ENCODE assay signal across 14 cellular contexts in genomic region chr2:187655001-187655400, GRCh38.
"Had no signal": no experiment of that assay in that cellular context is flagged by ENCODE, and none has a peak within 500 bp of the region (broad histone marks: within the 10 kb centered on the region; RNA-seq: fewer than 3 reads in every experiment).

No MANE protein-coding gene starts in this region.

- H3K4me1 ChIP-seq: adrenal gland, colonic mucosa, lower lobe of right lung, parathyroid adenoma, tibial nerve, vagina had no signal

- H3K27ac ChIP-seq: adrenal gland, colonic mucosa, lower lobe of right lung, parathyroid adenoma, tibial nerve, vagina had no signal

- H3K4me3 Mint-ChIP-seq: activated CD8-positive, alpha-beta T cell treated with anti-CD3 and anti-CD28 coated beads, Interleukin-2, amount 10 ng/mL, durations not matched to agents 7 days and 5 days; activated naive CD4-positive, alpha-beta T cell treated with anti-CD3 and anti-CD28 coated beads, Interleukin-2, amount 10 ng/mL, durations not matched to agents 7 days and 5 days; stimulated activated memory B cell treated with anti-CD40 and anti-IgM and Interleukin-4, amounts not matched to agents 10 μg/mL and 1 μg/mL and 100 μg/mL, for 72 hours had no signal

- H3K79me2 ChIP-seq: parathyroid adenoma had no signal

- H3K27ac Mint-ChIP-seq: activated CD8-positive, alpha-beta T cell treated with anti-CD3 and anti-CD28 coated beads, Interleukin-2, amount 10 ng/mL, durations not matched to agents 7 days and 5 days; activated naive CD4-positive, alpha-beta T cell treated with anti-CD3 and anti-CD28 coated beads, Interleukin-2, amount 10 ng/mL, durations not matched to agents 7 days and 5 days; stimulated activated memory B cell treated with anti-CD40 and anti-IgM and Interleukin-4, amounts not matched to agents 10 μg/mL and 1 μg/mL and 100 μg/mL, for 72 hours had no signal

- H3K27me3 ChIP-seq: adrenal gland, colonic mucosa, tibial nerve, vagina had no signal

- H3K36me3 Mint-ChIP-seq: activated naive CD4-positive, alpha-beta T cell treated with anti-CD3 and anti-CD28 coated beads, Interleukin-2, amount 10 ng/mL, durations not matched to agents 7 days and 5 days; stimulated activated memory B cell treated with anti-CD40 and anti-IgM and Interleukin-4, amounts not matched to agents 10 μg/mL and 1 μg/mL and 100 μg/mL, for 72 hours had no signal

- H3K4me2 ChIP-seq: smooth muscle cell had no signal

- H3K27me3 Mint-ChIP-seq: activated naive CD4-positive, alpha-beta T cell treated with anti-CD3 and anti-CD28 coated beads, Interleukin-2, amount 10 ng/mL, durations not matched to agents 7 days and 5 days; stimulated activated memory B cell treated with anti-CD40 and anti-IgM and Interleukin-4, amounts not matched to agents 10 μg/mL and 1 μg/mL and 100 μg/mL, for 72 hours had no signal

- H3K9me3 Mint-ChIP-seq: activated naive CD4-positive, alpha-beta T cell treated with anti-CD3 and anti-CD28 coated beads, Interleukin-2, amount 10 ng/mL, durations not matched to agents 7 days and 5 days; stimulated activated memory B cell treated with anti-CD40 and anti-IgM and Interleukin-4, amounts not matched to agents 10 μg/mL and 1 μg/mL and 100 μg/mL, for 72 hours had no signal

- H3K9me3 ChIP-seq: adrenal gland, colonic mucosa, lower lobe of right lung, tibial nerve, vagina had no signal

- H3K4me3 ChIP-seq: adrenal gland, colonic mucosa, lower lobe of right lung, smooth muscle cell, tibial nerve, vagina had no signal

- H3K9ac ChIP-seq: parathyroid adenoma had no signal

- H2AFZ ChIP-seq: parathyroid adenoma had no signal

- H3K4me1 Mint-ChIP-seq: activated naive CD4-positive, alpha-beta T cell treated with anti-CD3 and anti-CD28 coated beads, Interleukin-2, amount 10 ng/mL, durations not matched to agents 7 days and 5 days; stimulated activated memory B cell treated with anti-CD40 and anti-IgM and Interleukin-4, amounts not matched to agents 10 μg/mL and 1 μg/mL and 100 μg/mL, for 72 hours had no signal

- DNase-seq: activated CD4-positive, alpha-beta T cell treated with anti-CD3 and anti-CD28 coated beads for 48 hours; activated CD8-positive, alpha-beta memory T cell treated with anti-CD3 and anti-CD28 coated beads, Interleukin-2, amount 50 U/mL, for 48 hours; activated CD8-positive, alpha-beta T cell treated with anti-CD3 and anti-CD28 coated beads, Interleukin-2, amount 10 ng/mL, durations not matched to agents 7 days and 5 days; activated naive CD4-positive, alpha-beta T cell treated with anti-CD3 and anti-CD28 coated beads, Interleukin-2, amount 10 ng/mL, durations not matched to agents 7 days and 5 days; adrenal gland; caudate nucleus; colonic mucosa; lower lobe of right lung; midbrain had no signal

- ATAC-seq: activated CD8-positive, alpha-beta T cell treated with anti-CD3 and anti-CD28 coated beads, Interleukin-2, amount 10 ng/mL, durations not matched to agents 7 days and 5 days; lower lobe of right lung; stimulated activated memory B cell treated with anti-CD40 and anti-IgM and Interleukin-4, amounts not matched to agents 10 μg/mL and 1 μg/mL and 100 μg/mL, for 72 hours had no signal

- H3K36me3 ChIP-seq: adrenal gland, colonic mucosa, lower lobe of right lung, tibial nerve, vagina had no signal
